ENCODE assay signal across 8 cellular contexts in genomic region chr22:40533712-40534378, GRCh38.
DNase-seq lines count a peak whose midpoint lies in the region; ATAC-seq and TF ChIP-seq lines count a peak whose summit lies in the region.

No MANE protein-coding gene starts in this region.

- H3K79me2 ChIP-seq in KMS-11 (ENCODE audit: insufficient read depth, low read depth) (no peaks in the 10 kb centered on the region; the same call in 1 of the 2 replicates), neural progenitor cell (ENCODE audit: low read depth) (peaks cover 32% of the 10 kb centered on the region)

- intact Hi-C loops in activated CD4-positive, alpha-beta T cell treated with anti-CD3 and anti-CD28 coated beads, Interleukin-2, amount 10 ng/mL, durations not matched to agents 24 days and 14 days (cut with micrococcal nuclease) = loop anchor here (1.0 to 2.0 kb wide), 5 partner anchors 15 to 365 kb away; partner anchors contain the start of gene MRTFA

- peaks cover 43% of the 10 kb centered on the region for H3K4me1 ChIP-seq in KMS-11 (ENCODE audit: low read depth, poor library complexity, severe bottlenecking)
- H3K4me1 ChIP-seq in neural progenitor cell = peaks cover 29% of the 10 kb centered on the region
- peaks cover 2% of the 10 kb centered on the region for H3K4me1 ChIP-seq in urinary bladder (ENCODE audit: insufficient read depth)

- H4K20me1 ChIP-seq in KMS-11 (ENCODE audit: insufficient read depth) (no peaks in the 10 kb centered on the region), neural progenitor cell (ENCODE audit: low read depth) (no peaks in the 10 kb centered on the region)

- H3K27me3 Mint-ChIP-seq in activated CD4-positive, alpha-beta T cell treated with anti-CD3 and anti-CD28 coated beads, Interleukin-2, amount 10 ng/mL, durations not matched to agents 24 days and 14 days = no peaks in the 10 kb centered on the region
- H3K27me3 Mint-ChIP-seq in neural progenitor cell (ENCODE audit: insufficient read depth, low read depth) = peaks cover 2% of the 10 kb centered on the region

- H3K9ac ChIP-seq in KMS-11 (no peak overlapping the region; the same call in 1 of the 2 replicates), neural progenitor cell (no peak overlapping the region)

- peaks cover 2% of the 10 kb centered on the region for H3K36me3 Mint-ChIP-seq in activated CD4-positive, alpha-beta T cell treated with anti-CD3 and anti-CD28 coated beads, Interleukin-2, amount 10 ng/mL, durations not matched to agents 24 days and 14 days (ENCODE audit: low read depth)
- H3K36me3 Mint-ChIP-seq in neural progenitor cell = peaks cover 8% of the 10 kb centered on the region

- H3K27ac ChIP-seq in KMS-11 = peak overlapping the region; percentile 27; the same call in 1 of the 2 replicates
- H3K27ac ChIP-seq in neural progenitor cell = no peak overlapping the region
- H3K27ac ChIP-seq in urinary bladder (ENCODE audit: low read depth) = peak overlapping the region; percentile 32

- TF ChIP-seq CTCF in AG10803 (conservative IDR thresholded peaks at IDR 0.05; ENCODE audit: low read length) (no peak), KMS-11 (conservative IDR thresholded peaks at IDR 0.05; ENCODE audit: low read depth, low read length) (no peak), epithelial cell of esophagus (IDR thresholded peaks at IDR 0.05; ENCODE audit: insufficient read depth, low read depth, low read length, missing control alignments) (no peak), neural progenitor cell (IDR thresholded peaks at IDR 0.05) (no peak)

- H3K4me2 ChIP-seq in KMS-11 (peak overlapping the region; percentile 61), neural progenitor cell (peak overlapping the region; percentile 65)

- no peaks in the 10 kb centered on the region for H3K9me3 Mint-ChIP-seq in activated CD4-positive, alpha-beta T cell treated with anti-CD3 and anti-CD28 coated beads, Interleukin-2, amount 10 ng/mL, durations not matched to agents 24 days and 14 days
- H3K9me3 Mint-ChIP-seq in neural progenitor cell = peaks cover 11% of the 10 kb centered on the region

- H3K4me3 ChIP-seq in AG10803 (ENCODE audit: low read length) = peak overlapping the region; percentile 37
- no peak overlapping the region for H3K4me3 ChIP-seq in KMS-11 (IDR thresholded peaks at IDR 0.05; ENCODE audit: insufficient read depth, low read depth, low read length)
- no peak overlapping the region for H3K4me3 ChIP-seq in epithelial cell of esophagus (ENCODE audit: low read length)
- H3K4me3 ChIP-seq in neural progenitor cell = no peak overlapping the region
- peak overlapping the region; percentile 14 for H3K4me3 ChIP-seq in urinary bladder (ENCODE audit: low read depth, low read length)

- H3K4me3 Mint-ChIP-seq in activated CD4-positive, alpha-beta T cell treated with anti-CD3 and anti-CD28 coated beads, Interleukin-2, amount 10 ng/mL, durations not matched to agents 24 days and 14 days = peak overlapping the region; percentile 78
- H3K4me3 Mint-ChIP-seq in neural progenitor cell = peak overlapping the region; percentile 64

- peak; percentile 63 for DNase-seq in AG10803 (ENCODE audit: low read depth)
- DNase-seq in activated CD4-positive, alpha-beta T cell treated with anti-CD3 and anti-CD28 coated beads, Interleukin-2, amount 10 ng/mL, durations not matched to agents 24 days and 14 days = peak; percentile 89
- DNase-seq in epithelial cell of esophagus (ENCODE audit: low read depth) = peak; percentile 73
- DNase-seq in neural progenitor cell (ENCODE audit: low spot score) = peak; percentile 12
- no peak for DNase-seq in effector CD8-positive, alpha-beta T cell (lab: John Stamatoyannopoulos, UW)

- no peaks in the 10 kb centered on the region for H3K9me3 ChIP-seq in neural progenitor cell (ENCODE audit: low read depth)

- WGBS in urinary bladder = 18% methylated on average over 4 of the region's 4 CpGs

- peaks cover 30% of the 10 kb centered on the region for H3F3A ChIP-seq in neural progenitor cell (ENCODE audit: low read depth)

- H3K36me3 ChIP-seq in KMS-11 (ENCODE audit: insufficient read depth) (no peaks in the 10 kb centered on the region), neural progenitor cell (no peaks in the 10 kb centered on the region), urinary bladder (ENCODE audit: insufficient read depth) (no peaks in the 10 kb centered on the region)

- ATAC-seq in GM19351 (IDR thresholded peaks at IDR 0.05; ENCODE audit: unreplicated experiment) = peak; percentile 69

- H3K27me3 ChIP-seq in KMS-11 (ENCODE audit: insufficient read depth, low read depth) = no peaks in the 10 kb centered on the region
- H3K27me3 ChIP-seq in neural progenitor cell = no peaks in the 10 kb centered on the region

- H3K27ac Mint-ChIP-seq in activated CD4-positive, alpha-beta T cell treated with anti-CD3 and anti-CD28 coated beads, Interleukin-2, amount 10 ng/mL, durations not matched to agents 24 days and 14 days = peak overlapping the region; percentile 81
- H3K27ac Mint-ChIP-seq in neural progenitor cell = peak overlapping the region; percentile 65

- H2AFZ ChIP-seq in KMS-11 (ENCODE audit: low read depth) = no peak overlapping the region
- no peak overlapping the region for H2AFZ ChIP-seq in neural progenitor cell (replicated peaks)

- peaks cover 48% of the 10 kb centered on the region for H3K4me1 Mint-ChIP-seq in activated CD4-positive, alpha-beta T cell treated with anti-CD3 and anti-CD28 coated beads, Interleukin-2, amount 10 ng/mL, durations not matched to agents 24 days and 14 days
- H3K4me1 Mint-ChIP-seq in neural progenitor cell = peaks cover 37% of the 10 kb centered on the region

Comparison
In these comparisons a context has a peak if more than half of its experiments do, and no peak if none do; other contexts are left out.
1. H3K4me3 ChIP-seq: peak in AG10803 (single experiment) and urinary bladder (single experiment); none in KMS-11 (single experiment), epithelial cell of esophagus (single experiment) and neural progenitor cell (single experiment).